ENCODE assay signal across 15 cellular contexts in the genomic region with DNA sequence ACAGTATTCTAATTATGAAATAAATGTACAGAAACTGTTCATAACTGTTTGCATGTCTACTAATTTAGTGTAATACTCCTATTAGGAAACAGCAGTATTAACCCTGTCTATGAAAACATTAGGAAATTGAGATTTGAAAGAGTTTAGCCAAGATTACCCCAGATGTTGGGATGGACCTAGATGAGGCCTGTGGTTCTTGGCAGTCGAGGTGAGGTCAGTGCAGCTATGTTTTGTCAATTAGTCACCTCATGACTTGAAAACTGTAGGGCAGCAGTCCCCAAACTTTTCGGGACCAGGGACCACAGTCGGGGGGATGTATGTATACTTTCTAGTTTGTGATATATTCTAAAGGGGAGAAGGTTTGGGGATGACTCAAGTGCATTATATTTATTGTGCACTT. TPM values are rescaled to one million over a fixed set of nuclear protein-coding genes. Genes with fewer than 3 reads are reported as not detected.
DNase-seq lines count a peak whose midpoint lies in the region; ATAC-seq, FAIRE-seq and TF ChIP-seq lines count a peak whose summit lies in the region.
"Had no signal": no experiment of that assay in that cellular context is flagged by ENCODE, and none has a peak within 500 bp of the region (broad histone marks: within the 10 kb centered on the region; RNA-seq: fewer than 3 reads in every experiment).

No MANE protein-coding gene starts in this region.

- H3K4me1 ChIP-seq in astrocyte (ENCODE audit: insufficient read depth, low read length), result peaks cover 7% of the 10 kb centered on the region

- H3K4me3 ChIP-seq in astrocyte (ENCODE audit: insufficient read depth, low read depth, low read length), result no peak overlapping the region
- H3K4me3 ChIP-seq: PC-9, spleen had no signal

- H3K27ac ChIP-seq in astrocyte (ENCODE audit: low read depth, low read length), result no peak overlapping the region
- H3K27ac ChIP-seq: PC-9, spleen had no signal

- H3K36me3 Mint-ChIP-seq in IgD-negative memory B cell (no peaks in the 10 kb centered on the region), astrocyte (ENCODE audit: low read depth, unreplicated experiment) (peaks cover 5% of the 10 kb centered on the region)
- H3K36me3 Mint-ChIP-seq in naive thymus-derived CD8-positive, alpha-beta T cell, result peaks cover 0 to 32% (median 3%) of the 10 kb centered on the region in 3 donors

- peaks cover 43% of the 10 kb centered on the region for H4K20me1 ChIP-seq in astrocyte (ENCODE audit: insufficient read depth, low read length)

- no peak for TF ChIP-seq CTCF in astrocyte (IDR thresholded peaks at IDR 0.05; ENCODE audit: insufficient read depth, low read depth, low read length)

- no peak for ATAC-seq in naive thymus-derived CD8-positive, alpha-beta T cell
- no peak for ATAC-seq in activated CD4-positive, CD25-positive, alpha-beta regulatory T cell treated with anti-CD3 and anti-CD28 coated beads, Interleukin-2, amount 50 U/mL, for 24 hours

- POLR2A ChIA-PET in naive thymus-derived CD8-positive, alpha-beta T cell (lab: Charles Lee), result interaction anchor here (0.8 to 2.4 kb wide), 5 partner anchors 9 to 218 kb away, joined by 3 to 11 read pairs (median 4); no protein-coding TSS in a partner anchor

- no peak overlapping the region for H3K4me3 Mint-ChIP-seq in IgD-negative memory B cell
- no peak overlapping the region for H3K4me3 Mint-ChIP-seq in astrocyte (ENCODE audit: unreplicated experiment)
- H3K4me3 Mint-ChIP-seq in naive thymus-derived CD8-positive, alpha-beta T cell, result peak overlapping the region; percentile 26 to 94 (median 62)
- H3K4me3 Mint-ChIP-seq: type B pancreatic cell had no signal

- no peaks in the 10 kb centered on the region for H3K27me3 ChIP-seq in astrocyte (ENCODE audit: insufficient read depth, low read length)
- H3K27me3 ChIP-seq: spleen had no signal

- peak overlapping the region in 2 of 3 donors; percentile 4 for H3K27ac Mint-ChIP-seq in IgD-negative memory B cell
- H3K27ac Mint-ChIP-seq in astrocyte (ENCODE audit: unreplicated experiment), result no peak overlapping the region
- H3K27ac Mint-ChIP-seq in naive thymus-derived CD8-positive, alpha-beta T cell, result peak overlapping the region in 8 of 10 donors; percentile 69 to 83 (median 73)
- H3K27ac Mint-ChIP-seq: progenitor cell of endocrine pancreas, type B pancreatic cell had no signal

- H3K9me3 Mint-ChIP-seq in IgD-negative memory B cell (no peaks in the 10 kb centered on the region), astrocyte (ENCODE audit: unreplicated experiment) (no peaks in the 10 kb centered on the region)
- no peaks in the 10 kb centered on the region for H3K9me3 Mint-ChIP-seq in naive thymus-derived CD8-positive, alpha-beta T cell

- H2AFZ ChIP-seq in astrocyte (ENCODE audit: low read depth, low read length), result no peak overlapping the region
- H2AFZ ChIP-seq: PC-9 had no signal

- no peak overlapping the region for H3K9ac ChIP-seq in astrocyte (ENCODE audit: low read length)

- H3K4me1 Mint-ChIP-seq in IgD-negative memory B cell (peaks cover 32 to 52% (median 44%) of the 10 kb centered on the region in 3 donors), astrocyte (ENCODE audit: low read depth, unreplicated experiment) (peaks cover 21% of the 10 kb centered on the region)
- H3K4me1 Mint-ChIP-seq in naive thymus-derived CD8-positive, alpha-beta T cell, result peaks cover 43 to 82% (median 73%) of the 10 kb centered on the region in 4 donors

- H3K4me2 ChIP-seq in astrocyte (ENCODE audit: low read length), result no peak overlapping the region
- H3K4me2 ChIP-seq: PC-9 had no signal

- H3K27me3 Mint-ChIP-seq in IgD-negative memory B cell (no peaks in the 10 kb centered on the region), astrocyte (ENCODE audit: low read depth, unreplicated experiment) (no peaks in the 10 kb centered on the region)
- no peaks in the 10 kb centered on the region for H3K27me3 Mint-ChIP-seq in naive thymus-derived CD8-positive, alpha-beta T cell
- H3K27me3 Mint-ChIP-seq: progenitor cell of endocrine pancreas, type B pancreatic cell had no signal

- peak; percentile 34 for DNase-seq in Daoy (ENCODE audit: low read depth)
- DNase-seq in astrocyte (ENCODE audit: low read depth), result peak; percentile 47
- DNase-seq in naive thymus-derived CD8-positive, alpha-beta T cell, result no peak
- no peak for DNase-seq in NOMO-1 (lab: John Stamatoyannopoulos, UW; ENCODE audit: unreplicated experiment in 2 of 2)
- no peak for DNase-seq in NCI-H446 treated with DMSO at 0.1 percent for 48 hours (lab: John Stamatoyannopoulos, UW)
- no peak for DNase-seq in NK-92 (lab: John Stamatoyannopoulos, UW; ENCODE audit: unreplicated experiment)
- DNase-seq: anterior cingulate cortex, NCI-H1694 treated with DMSO at 0.1 percent for 48 hours, PC-9, spleen had no signal

- H3K36me3 ChIP-seq in astrocyte (ENCODE audit: insufficient read depth, low read length), result no peaks in the 10 kb centered on the region

- no peak for FAIRE-seq in astrocyte (lab: Jason Lieb, UNC)
- FAIRE-seq: endothelial cell of umbilical vein had no signal

- no peaks in the 10 kb centered on the region for H3K9me3 ChIP-seq in astrocyte (ENCODE audit: insufficient read depth, low read depth, low read length)
- H3K9me3 ChIP-seq: spleen had no signal

- peaks cover 78% of the 10 kb centered on the region for H3K79me2 ChIP-seq in astrocyte (ENCODE audit: insufficient read depth, low read length)

RNA-seq across cellular contexts. Expression of gene LNPEP, which starts 4.7 kb away (rescaled TPM):
- 12.7 and 20.1 TPM in 2 replicates for total RNA-seq in Daoy (2014; rRNA removed; shearing (Covaris generic))
- polyA plus RNA-seq in IgD-negative memory B cell, result 20.1 TPM
- 34.9 and 36.3 TPM in 2 replicates for total RNA-seq in astrocyte
- 100 to 1,000 TPM; 105 to 107 TPM for total RNA-seq in naive thymus-derived CD8-positive, alpha-beta T cell
- polyA plus RNA-seq in naive thymus-derived CD8-positive, alpha-beta T cell, result 10 to 100 TPM; 50.9 to 61.7 (median 52.4) TPM

Comparison
In these comparisons a context has a peak if more than half of its experiments do, and no peak if none do; other contexts are left out.
1. DNase-seq: peak in Daoy (single experiment) and astrocyte (single experiment); none in naive thymus-derived CD8-positive, alpha-beta T cell (0 of 10), NOMO-1 (0 of 2), NCI-H446 treated with DMSO at 0.1 percent for 48 hours (single experiment) and NK-92 (single experiment).
2. H3K4me3 Mint-ChIP-seq: peak in naive thymus-derived CD8-positive, alpha-beta T cell (10 of 10); none in IgD-negative memory B cell (0 of 4) and astrocyte (single experiment).